In the genomic region with DNA sequence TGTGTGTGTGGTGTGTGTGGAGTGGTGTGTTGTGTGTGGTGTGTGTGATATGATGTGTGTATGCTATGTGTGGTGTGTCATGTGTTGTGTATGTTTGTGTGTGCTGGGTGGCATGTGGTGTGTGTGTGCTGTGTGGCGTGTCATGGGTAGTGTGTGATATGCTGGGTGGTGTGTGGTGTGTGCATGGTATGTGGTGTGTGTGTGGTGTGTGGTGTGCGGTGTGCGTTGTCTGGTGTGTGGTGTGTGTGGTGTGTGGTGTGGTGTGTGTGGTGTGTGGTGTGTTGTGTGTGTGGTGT, we compare ENCODE assay signal across 15 cellular contexts. TPM values are rescaled to one million over a fixed set of nuclear protein-coding genes. Genes with fewer than 3 reads are reported as not detected.
DNase-seq lines count a peak whose midpoint lies in the region; ATAC-seq and TF ChIP-seq lines count a peak whose summit lies in the region.
"Had no signal": no experiment of that assay in that cellular context is flagged by ENCODE, and none has a peak within 500 bp of the region (broad histone marks: within the 10 kb centered on the region; RNA-seq: fewer than 3 reads in every experiment).

No MANE protein-coding gene starts in this region.

- WGBS in suprapubic skin: 91% methylated on average over 3 of the region's 3 CpGs
- 87% methylated on average over 3 of the region's 3 CpGs for WGBS in SK-N-SH (ENCODE audit: low lambda C conversion rate)

- peaks cover 14% of the 10 kb centered on the region for H3K27me3 Mint-ChIP-seq in endothelial cell (ENCODE audit: unreplicated experiment)

- H3K36me3 Mint-ChIP-seq in activated naive CD4-positive, alpha-beta T cell treated with anti-CD3 and anti-CD28 coated beads, Interleukin-2, amount 50 U/mL, for 72 hours: no peaks in the 10 kb centered on the region
- peaks cover 9% of the 10 kb centered on the region for H3K36me3 Mint-ChIP-seq in endothelial cell (ENCODE audit: low read depth, unreplicated experiment)

- H3K27me3 ChIP-seq in RWPE2 (ENCODE audit: insufficient read depth, poor library complexity, severe bottlenecking): no peaks in the 10 kb centered on the region
- no peaks in the 10 kb centered on the region for H3K27me3 ChIP-seq in suprapubic skin
- H3K27me3 ChIP-seq in SK-N-SH (ENCODE audit: insufficient read depth): no peaks in the 10 kb centered on the region

- H3K9me2 ChIP-seq in SK-N-SH: no peaks in the 10 kb centered on the region

- TF ChIP-seq EP300 in suprapubic skin (IDR thresholded peaks at IDR 0.05) (no peak), SK-N-SH (IDR thresholded peaks at IDR 0.05; ENCODE audit: borderline replicate concordance in 1 of 2, low read depth in 1 of 2, low read length in 1 of 2) (no peak)

- CTCF ChIA-PET in SK-N-SH (lab: Yijun Ruan, JAX): interaction anchor here (1.0 kb wide), 1 partner anchor 18 kb away, joined by 4 read pairs; no protein-coding TSS in a partner anchor

- no peaks in the 10 kb centered on the region for H3K79me2 ChIP-seq in SK-N-SH (ENCODE audit: insufficient read depth)

- H3K9ac ChIP-seq in SK-N-SH: no peak overlapping the region
- H3K9ac ChIP-seq: KMS-11 had no signal

- TF ChIP-seq POLR2A in suprapubic skin (IDR thresholded peaks at IDR 0.05): no peak

- H3K36me3 ChIP-seq in RWPE2 (ENCODE audit: low read depth): no peaks in the 10 kb centered on the region
- H3K36me3 ChIP-seq in suprapubic skin: no peaks in the 10 kb centered on the region
- no peaks in the 10 kb centered on the region for H3K36me3 ChIP-seq in SK-N-SH (replicated peaks in 1 of 2; ENCODE audit: control insufficient read depth in 1 of 2, insufficient read depth in 2 of 2, low read length in 1 of 2)

- no peaks in the 10 kb centered on the region for H4K20me1 ChIP-seq in SK-N-SH (ENCODE audit: insufficient read depth)

- H3K27ac Mint-ChIP-seq in activated naive CD4-positive, alpha-beta T cell treated with anti-CD3 and anti-CD28 coated beads, Interleukin-2, amount 50 U/mL, for 72 hours: peak overlapping the region; percentile 2 to 42
- H3K27ac Mint-ChIP-seq in endothelial cell (ENCODE audit: unreplicated experiment): peak overlapping the region; percentile 62

- H3K9me3 Mint-ChIP-seq in activated naive CD4-positive, alpha-beta T cell treated with anti-CD3 and anti-CD28 coated beads, Interleukin-2, amount 50 U/mL, for 72 hours: no peaks in the 10 kb centered on the region
- peaks cover 5% of the 10 kb centered on the region for H3K9me3 Mint-ChIP-seq in endothelial cell (ENCODE audit: unreplicated experiment)

- H3K4me3 ChIP-seq in RWPE2 (ENCODE audit: severe bottlenecking): no peak overlapping the region
- H3K4me3 ChIP-seq in suprapubic skin: no peak overlapping the region
- H3K4me3 ChIP-seq in SK-N-SH (ENCODE audit: low read depth in 2 of 2, low read length in 1 of 2): no peak overlapping the region

- peak overlapping the region; percentile 70 for H3K27ac ChIP-seq in RWPE2 (ENCODE audit: poor library complexity, severe bottlenecking)
- peak overlapping the region; percentile 72 for H3K27ac ChIP-seq in suprapubic skin
- no peak overlapping the region for H3K27ac ChIP-seq in SK-N-SH (ENCODE audit: low read depth in 2 of 2, low read length in 1 of 2)
- H3K27ac ChIP-seq: KMS-11 had no signal

- TF ChIP-seq CTCF in RWPE2 (IDR thresholded peaks at IDR 0.05; ENCODE audit: poor library complexity, severe bottlenecking) (no peak), endothelial cell (IDR thresholded peaks at IDR 0.05; ENCODE audit: unreplicated experiment) (no peak), suprapubic skin (IDR thresholded peaks at IDR 0.05) (no peak), SK-N-SH (IDR thresholded peaks at IDR 0.05) (no peak)

- H2AFZ ChIP-seq in SK-N-SH (ENCODE audit: low read depth): no peak overlapping the region

- peak overlapping the region; percentile 28 for H3K4me3 Mint-ChIP-seq in endothelial cell (ENCODE audit: unreplicated experiment)

- H3K4me2 ChIP-seq in SK-N-SH: no peak overlapping the region
- H3K4me2 ChIP-seq: KMS-11 had no signal

- peaks cover 9% of the 10 kb centered on the region for H3K4me1 Mint-ChIP-seq in endothelial cell (ENCODE audit: unreplicated experiment)

- POLR2A ChIA-PET in SK-N-SH (lab: Yijun Ruan, JAX): no interaction called here

- DNase-seq in activated naive CD4-positive, alpha-beta T cell treated with anti-CD3 and anti-CD28 coated beads, Interleukin-2, amount 50 U/mL, for 72 hours (ENCODE audit: low spot score in 2 of 2): no peak
- DNase-seq in activated naive CD4-positive, alpha-beta T cell (lab: John Stamatoyannopoulos, UW): no peak
- DNase-seq in RWPE2 (ENCODE audit: low spot score) (no peak), endothelial cell (ENCODE audit: low spot score) (no peak), suprapubic skin (ENCODE audit: low spot score in 2 of 2) (no peak), SK-N-SH (no peak)
- no peak for DNase-seq in activated CD4-positive, CD25-positive, alpha-beta regulatory T cell (lab: John Stamatoyannopoulos, UW)
- DNase-seq: activated gamma-delta T cell treated with Interleukin-2 at 50 U/mL for 16 hours; DMS79; foreskin fibroblast; NCI-H526 treated with DMSO at 0.1 percent for 48 hours; RPMI8226; stimulated activated naive CD4-positive, alpha-beta T cell had no signal

- TF ChIP-seq RAD21 in SK-N-SH (IDR thresholded peaks at IDR 0.05; ENCODE audit: low read length): no peak

- H3K9me3 ChIP-seq in RWPE2 (ENCODE audit: severe bottlenecking): no peaks in the 10 kb centered on the region
- no peaks in the 10 kb centered on the region for H3K9me3 ChIP-seq in suprapubic skin
- no peaks in the 10 kb centered on the region for H3K9me3 ChIP-seq in SK-N-SH

- no peaks in the 10 kb centered on the region for H3F3A ChIP-seq in SK-N-SH (replicated peaks; ENCODE audit: insufficient read depth)

- no peak for ATAC-seq in activated naive CD4-positive, alpha-beta T cell treated with anti-CD3 and anti-CD28 coated beads, Interleukin-2, amount 50 U/mL, for 72 hours
- ATAC-seq in RWPE2 (ENCODE audit: low read depth) (no peak), HG02678 (IDR thresholded peaks at IDR 0.05; ENCODE audit: unreplicated experiment) (no peak)

- peaks cover 7% of the 10 kb centered on the region for H3K4me1 ChIP-seq in RWPE2 (ENCODE audit: insufficient read depth, poor library complexity, severe bottlenecking)
- H3K4me1 ChIP-seq in suprapubic skin: peaks cover 22% of the 10 kb centered on the region
- no peaks in the 10 kb centered on the region; a peak in 1 of 4 replicates for H3K4me1 ChIP-seq in SK-N-SH (ENCODE audit: control insufficient read depth in 1 of 2, insufficient read depth in 2 of 2, low read depth in 1 of 2, low read length in 1 of 2)

TF ChIP-seq in SK-N-SH, 30 proteins besides CTCF, POLR2A, EP300 and RAD21 (continues in another document):
- TF ChIP-seq FOXJ3 (CRISPR knock-in tag; IDR thresholded peaks at IDR 0.05) (no peak), USF2 (IDR thresholded peaks at IDR 0.05; ENCODE audit: borderline replicate concordance, low read depth, low read length) (no peak), MXI1 (IDR thresholded peaks at IDR 0.05; ENCODE audit: low read depth, low read length) (no peak), RFX5 (IDR thresholded peaks at IDR 0.05; ENCODE audit: low read length) (no peak), YY1 (IDR thresholded peaks at IDR 0.05; ENCODE audit: low read depth) (no peak), SMC3 (IDR thresholded peaks at IDR 0.05; ENCODE audit: low read depth, low read length) (no peak)
- TF ChIP-seq, protein P1, sequence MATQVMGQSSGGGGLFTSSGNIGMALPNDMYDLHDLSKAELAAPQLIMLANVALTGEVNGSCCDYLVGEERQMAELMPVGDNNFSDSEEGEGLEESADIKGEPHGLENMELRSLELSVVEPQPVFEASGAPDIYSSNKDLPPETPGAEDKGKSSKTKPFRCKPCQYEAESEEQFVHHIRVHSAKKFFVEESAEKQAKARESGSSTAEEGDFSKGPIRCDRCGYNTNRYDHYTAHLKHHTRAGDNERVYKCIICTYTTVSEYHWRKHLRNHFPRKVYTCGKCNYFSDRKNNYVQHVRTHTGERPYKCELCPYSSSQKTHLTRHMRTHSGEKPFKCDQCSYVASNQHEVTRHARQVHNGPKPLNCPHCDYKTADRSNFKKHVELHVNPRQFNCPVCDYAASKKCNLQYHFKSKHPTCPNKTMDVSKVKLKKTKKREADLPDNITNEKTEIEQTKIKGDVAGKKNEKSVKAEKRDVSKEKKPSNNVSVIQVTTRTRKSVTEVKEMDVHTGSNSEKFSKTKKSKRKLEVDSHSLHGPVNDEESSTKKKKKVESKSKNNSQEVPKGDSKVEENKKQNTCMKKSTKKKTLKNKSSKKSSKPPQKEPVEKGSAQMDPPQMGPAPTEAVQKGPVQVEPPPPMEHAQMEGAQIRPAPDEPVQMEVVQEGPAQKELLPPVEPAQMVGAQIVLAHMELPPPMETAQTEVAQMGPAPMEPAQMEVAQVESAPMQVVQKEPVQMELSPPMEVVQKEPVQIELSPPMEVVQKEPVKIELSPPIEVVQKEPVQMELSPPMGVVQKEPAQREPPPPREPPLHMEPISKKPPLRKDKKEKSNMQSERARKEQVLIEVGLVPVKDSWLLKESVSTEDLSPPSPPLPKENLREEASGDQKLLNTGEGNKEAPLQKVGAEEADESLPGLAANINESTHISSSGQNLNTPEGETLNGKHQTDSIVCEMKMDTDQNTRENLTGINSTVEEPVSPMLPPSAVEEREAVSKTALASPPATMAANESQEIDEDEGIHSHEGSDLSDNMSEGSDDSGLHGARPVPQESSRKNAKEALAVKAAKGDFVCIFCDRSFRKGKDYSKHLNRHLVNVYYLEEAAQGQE (IDR thresholded peaks at IDR 0.05; ENCODE audit: low read depth, low read length): no peak

RNA-seq across cellular contexts. Expression of gene DNAJB6, which starts 37.5 kb away (rescaled TPM):
- 10 to 100 TPM; 71.7 to 74.9 TPM for total RNA-seq in activated naive CD4-positive, alpha-beta T cell treated with anti-CD3 and anti-CD28 coated beads, Interleukin-2, amount 50 U/mL, for 72 hours
- 155 TPM for total RNA-seq in endothelial cell (ENCODE audit: unreplicated experiment)
- total RNA-seq in suprapubic skin: 100 to 1,000 TPM; 152 to 230 (median 185) TPM
- polyA plus RNA-seq in SK-N-SH (2012; rRNA removed): 176 and 185 TPM in 2 replicates
- polyA plus RNA-seq in SK-N-SH (2012; cell fraction: cytosol; rRNA removed): 211 and 219 TPM in 2 replicates
- polyA plus RNA-seq in SK-N-SH (2012; cell fraction: nucleus; rRNA removed): 138 and 185 TPM in 2 replicates

Comparison
In these comparisons a context has a peak if more than half of its experiments do, and no peak if none do; other contexts are left out.
1. H3K27ac ChIP-seq: peak in RWPE2 (single experiment) and suprapubic skin (single experiment); none in SK-N-SH (0 of 2).